Comparison of ENCODE assay signal across 9 cellular contexts in the genomic region with DNA sequence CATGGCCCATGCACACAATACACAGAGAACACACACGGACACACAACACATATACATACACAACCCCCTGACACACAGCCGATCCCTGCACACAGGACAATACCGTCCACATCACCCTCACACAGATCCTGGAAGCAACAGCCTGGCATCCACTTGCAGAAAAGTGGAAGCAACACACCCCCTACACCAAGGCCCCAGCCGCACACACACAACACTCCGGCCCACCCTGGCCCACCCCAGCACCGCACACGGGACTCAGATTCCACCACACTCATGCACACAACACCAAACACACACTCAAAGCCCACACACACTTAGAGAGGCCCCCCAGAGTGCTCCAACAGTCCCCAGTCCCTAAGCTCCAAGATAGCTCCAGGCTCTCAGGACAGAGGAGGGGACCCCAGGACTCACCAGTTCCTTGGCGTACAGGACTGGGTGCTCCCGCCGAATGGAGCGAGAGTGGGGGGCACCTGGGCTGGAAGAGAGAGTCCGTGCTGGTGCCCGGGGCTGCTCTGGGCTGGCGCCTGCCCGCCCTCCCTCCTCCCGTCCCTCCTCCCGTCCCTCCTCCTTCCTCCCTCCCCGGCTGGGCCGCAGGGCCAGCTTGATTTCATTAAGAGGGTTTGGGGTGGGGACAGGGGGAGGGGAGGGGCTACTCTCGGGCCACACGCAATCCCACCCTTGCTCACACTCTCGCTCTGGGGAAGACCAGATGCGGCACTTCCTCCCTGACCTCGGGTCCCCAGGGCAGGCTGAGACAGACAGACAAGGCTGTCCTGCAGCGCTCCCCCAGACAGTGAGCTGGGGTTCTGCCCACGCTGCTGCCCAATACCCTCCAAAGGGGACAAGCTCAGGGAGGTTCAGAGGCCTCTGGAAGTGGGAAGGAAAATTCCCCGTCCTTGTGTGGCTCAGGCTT. TPM values are rescaled to one million over a fixed set of nuclear protein-coding genes. Genes with fewer than 3 reads are reported as not detected.
DNase-seq lines count a peak whose midpoint lies in the region; ATAC-seq and TF ChIP-seq lines count a peak whose summit lies in the region.
"Had no signal": no experiment of that assay in that cellular context is flagged by ENCODE, and none has a peak within 500 bp of the region (broad histone marks: within the 10 kb centered on the region; RNA-seq: fewer than 3 reads in every experiment).

A gene with protein sequence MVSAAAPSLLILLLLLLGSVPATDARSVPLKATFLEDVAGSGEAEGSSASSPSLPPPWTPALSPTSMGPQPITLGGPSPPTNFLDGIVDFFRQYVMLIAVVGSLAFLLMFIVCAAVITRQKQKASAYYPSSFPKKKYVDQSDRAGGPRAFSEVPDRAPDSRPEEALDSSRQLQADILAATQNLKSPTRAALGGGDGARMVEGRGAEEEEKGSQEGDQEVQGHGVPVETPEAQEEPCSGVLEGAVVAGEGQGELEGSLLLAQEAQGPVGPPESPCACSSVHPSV (minus strand): TSS at position 526 of the 913 bp plus-strand sequence. CDS start 5,701 bp downstream, outside the sequence.

- no peak within 1 kb of the TSS for H3K23ac ChIP-seq in neuronal stem cell (ENCODE audit: low read depth, low read length, poor library complexity)

- no peak within 1 kb of the TSS for H3K4me2 ChIP-seq in neuronal stem cell (ENCODE audit: insufficient read depth, low read length, poor library complexity, severe bottlenecking)

- H3K18ac ChIP-seq in neuronal stem cell (ENCODE audit: low read length), result peak within 1 kb of the TSS; percentile 78

- H3K36me3 ChIP-seq in SJSA1 (peaks cover 48% of the 10 kb centered on the region), neuronal stem cell (replicated peaks in 1 of 2; ENCODE audit: control insufficient read depth in 2 of 2, insufficient read depth in 2 of 2, low read length in 2 of 2) (no peaks in the 10 kb centered on the region)

- peak within 1 kb of the TSS; percentile 18 for H2BK15ac ChIP-seq in neuronal stem cell (ENCODE audit: low read length)

- DNase-seq in AG09319 (ENCODE audit: extremely low read depth, low read depth) (peak; percentile 74), SJSA1 (ENCODE audit: low read depth in 1 of 2, low spot score in 2 of 2) (peak; percentile 99 to 100), fibroblast of the conjunctiva (ENCODE audit: low read depth) (peak; percentile 64), neuronal stem cell (ENCODE audit: low spot score) (no peak)
- no peak for DNase-seq in stimulated activated naive CD4-positive, alpha-beta T cell treated with Interleukin-2 at 50 U/mL for 16 hours (lab: John Stamatoyannopoulos, UW)
- DNase-seq: activated CD4-positive, alpha-beta T cell treated with anti-CD3 and anti-CD28 coated beads for 1 hour had no signal

- H3K4me1 ChIP-seq in SJSA1 (replicated peaks) (peaks cover 58% of the 10 kb centered on the region), neuronal stem cell (ENCODE audit: control insufficient read depth in 2 of 2, insufficient read depth in 1 of 2, low read depth in 1 of 2, low read length in 2 of 2) (peaks cover 13 to 16% of the 10 kb centered on the region in 2 donors)

- H2BK12ac ChIP-seq in neuronal stem cell (ENCODE audit: low read length), result peak within 1 kb of the TSS; percentile 63

- H2AK5ac ChIP-seq in neuronal stem cell (ENCODE audit: low read depth, low read length), result peak within 1 kb of the TSS; percentile 43

- H2BK5ac ChIP-seq in neuronal stem cell (ENCODE audit: low read length), result peak within 1 kb of the TSS; percentile 15

- H3K27me3 ChIP-seq in SJSA1 (replicated peaks) (no peaks in the 10 kb centered on the region), neuronal stem cell (ENCODE audit: control insufficient read depth in 3 of 3, insufficient read depth in 3 of 3, low read depth in 1 of 3, low read length in 3 of 3) (no peaks in the 10 kb centered on the region)

- TF ChIP-seq CTCF in AG09319 (IDR thresholded peaks at IDR 0.05; ENCODE audit: low read depth, low read length), result no peak

- H2AFZ ChIP-seq in neuronal stem cell (ENCODE audit: low read length), result peak within 1 kb of the TSS; percentile 83

- peak within 1 kb of the TSS; percentile 42 for H3K4me3 ChIP-seq in SJSA1
- peak within 1 kb of the TSS; percentile 8 to 19 for H3K4me3 ChIP-seq in neuronal stem cell (ENCODE audit: low read length in 2 of 2)

- peak within 1 kb of the TSS; percentile 38 for H4K91ac ChIP-seq in neuronal stem cell (ENCODE audit: low read depth, low read length, poor library complexity)

- H3K14ac ChIP-seq in neuronal stem cell (ENCODE audit: low read length), result no peak within 1 kb of the TSS

- no peak within 1 kb of the TSS for H2BK120ac ChIP-seq in neuronal stem cell (ENCODE audit: low read depth, low read length)

- H3K9me3 ChIP-seq in SJSA1 (replicated peaks) (0 out of 2 replicates have a peak, but pooled peaks cover 2% of the 10 kb centered on the region), neuronal stem cell (replicated peaks in 1 of 2; ENCODE audit: control insufficient read depth in 2 of 2, insufficient read depth in 1 of 2, low read depth in 1 of 2, low read length in 2 of 2) (no peaks in the 10 kb centered on the region)

- H3K9ac ChIP-seq in neuronal stem cell (ENCODE audit: low read depth, low read length, poor library complexity), result no peak within 1 kb of the TSS

- ATAC-seq in HG03521 (IDR thresholded peaks at IDR 0.05; ENCODE audit: unreplicated experiment) (no peak), GM18867 (IDR thresholded peaks at IDR 0.05; ENCODE audit: unreplicated experiment) (no peak), HG03025 (IDR thresholded peaks at IDR 0.05; ENCODE audit: low FRiP score, unreplicated experiment) (no peak)

- no CpG with 5 or more reads among the region's 27 CpGs for WGBS in neuronal stem cell (ENCODE audit: extremely low coverage in 2 of 2, insufficient read length in 2 of 2, insufficient replicate concordance in 1 of 2), 2 donors

- no peak within 1 kb of the TSS for H3K4ac ChIP-seq in neuronal stem cell (ENCODE audit: low read length)

- H3K79me1 ChIP-seq in neuronal stem cell (ENCODE audit: low read depth, low read length), result no peaks in the 10 kb centered on the region

- H3K27ac ChIP-seq in SJSA1, result peak within 1 kb of the TSS; percentile 31
- no peak within 1 kb of the TSS for H3K27ac ChIP-seq in neuronal stem cell (replicated peaks; ENCODE audit: low read length)

- peak within 1 kb of the TSS; percentile 29 for H4K8ac ChIP-seq in neuronal stem cell (ENCODE audit: low read depth, low read length)

RNA-seq across cellular contexts. Expression of the gene that starts here (rescaled TPM):
- 225 and 311 TPM in 2 replicates for total RNA-seq in SJSA1 (2014; rRNA removed; shearing (Covaris generic))
- 0.68 TPM for polyA plus RNA-seq in neuronal stem cell (2013, experiment 1 of 2)
- polyA plus RNA-seq in neuronal stem cell (2013, experiment 2 of 2), result 0.73 TPM

Comparison
In these comparisons a context has a peak if more than half of its experiments do, and no peak if none do; other contexts are left out.
1. DNase-seq: peak in AG09319 (single experiment), SJSA1 (2 of 2) and fibroblast of the conjunctiva (single experiment); none in neuronal stem cell (single experiment) and stimulated activated naive CD4-positive, alpha-beta T cell treated with Interleukin-2 at 50 U/mL for 16 hours (single experiment).